In the genomic region with DNA sequence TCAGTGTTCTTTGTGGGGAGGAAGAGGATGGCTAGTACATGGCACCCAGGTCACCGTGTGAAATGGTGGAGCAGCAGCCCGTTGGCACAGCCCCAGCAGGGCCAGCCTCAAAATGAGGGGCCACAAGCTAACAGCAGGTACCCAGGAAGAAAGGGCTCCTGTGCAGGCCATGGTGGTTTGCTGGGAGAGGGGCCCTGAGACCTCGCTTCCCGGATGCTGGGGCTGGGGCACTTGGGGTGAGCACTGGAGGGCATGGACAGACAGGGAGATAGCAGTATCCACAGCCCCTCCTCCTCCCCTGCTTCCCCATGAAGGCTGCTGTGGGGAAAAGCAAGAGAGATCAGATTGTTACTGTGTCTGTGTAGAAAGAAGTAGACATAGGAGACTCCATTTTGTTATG, we compare ENCODE assay signal across 22 cellular contexts. TPM values are rescaled to one million over a fixed set of nuclear protein-coding genes. Genes with fewer than 3 reads are reported as not detected.
"Had no signal": no experiment of that assay in that cellular context is flagged by ENCODE, and none has a peak within 500 bp of the region (broad histone marks: within the 10 kb centered on the region; RNA-seq: fewer than 3 reads in every experiment).

No MANE protein-coding gene starts in this region.

- H3K36me3 Mint-ChIP-seq: T-cell had no signal

- H3K9ac ChIP-seq: parathyroid adenoma had no signal

- H3K27me3 ChIP-seq: gastroesophageal sphincter had no signal

- H3K9me3 ChIP-seq: gastroesophageal sphincter, stomach, thoracic aorta had no signal

- H3K79me2 ChIP-seq: parathyroid adenoma had no signal

- H3K27ac Mint-ChIP-seq: activated naive CD4-positive, alpha-beta T cell treated with anti-CD3 and anti-CD28 coated beads for 36 hours; activated naive CD8-positive, alpha-beta T cell treated with anti-CD3 and anti-CD28 coated beads, Interleukin-2, amount 50 U/mL, for 24 hours; activated T-helper 2 cell treated with anti-CD3 and anti-CD28 coated beads, Interferon-gamma antibody, Interleukin-2, Interleukin-4, amounts not matched to agents 10 μg/mL and 5 μg/mL and 100 μg/mL, durations not matched to agents 14 hours and 24 hours and 36 hours; T-cell had no signal

- H3K27ac ChIP-seq: gastroesophageal sphincter, parathyroid adenoma, stomach, thoracic aorta had no signal

- H3K4me1 Mint-ChIP-seq: activated naive CD8-positive, alpha-beta T cell treated with anti-CD3 and anti-CD28 coated beads, Interleukin-2, amount 50 U/mL, for 24 hours; T-cell had no signal

- H3K4me3 Mint-ChIP-seq: activated naive CD4-positive, alpha-beta T cell treated with anti-CD3 and anti-CD28 coated beads for 36 hours; activated naive CD8-positive, alpha-beta T cell treated with anti-CD3 and anti-CD28 coated beads, Interleukin-2, amount 50 U/mL, for 24 hours; neural crest cell; T-cell had no signal

- H3K9me3 Mint-ChIP-seq: activated naive CD4-positive, alpha-beta T cell treated with anti-CD3 and anti-CD28 coated beads for 36 hours had no signal

- DNase-seq: activated CD4-positive, alpha-beta T cell treated with anti-CD3 and anti-CD28 coated beads for 1 hour; activated CD4-positive, alpha-beta T cell treated with anti-CD3 and anti-CD28 coated beads, Interleukin-2, amount 50 U/mL, for 4 hours; activated naive CD4-positive, alpha-beta T cell treated with anti-CD3 and anti-CD28 coated beads for 36 hours; activated naive CD8-positive, alpha-beta T cell treated with anti-CD3 and anti-CD28 coated beads, Interleukin-2, amount 50 U/mL, for 24 hours; activated T-cell treated with anti-CD3 and anti-CD28 coated beads for 4 hours; aorta; dermis blood vessel endothelial cell; midbrain; stimulated activated CD4-positive, alpha-beta T cell treated with anti-CD3 and anti-CD28 coated beads, Interleukin-1b, Interleukin-23, amount 100 ng/mL, for 48 hours; stomach; T-cell; T-helper 9 cell had no signal

- ATAC-seq: activated naive CD8-positive, alpha-beta T cell treated with anti-CD3 and anti-CD28 coated beads, Interleukin-2, amount 50 U/mL, for 24 hours; gastroesophageal sphincter; T-cell had no signal

- H3K4me1 ChIP-seq: parathyroid adenoma, stomach had no signal

- H3K36me3 ChIP-seq: gastroesophageal sphincter, stomach, thoracic aorta had no signal

- H3K4me3 ChIP-seq: gastroesophageal sphincter, stomach, thoracic aorta had no signal

RNA-seq across cellular contexts. Expression of gene TEX44, which starts 16.2 kb away (rescaled TPM):
- total RNA-seq: activated naive CD4-positive, alpha-beta T cell treated with anti-CD3 and anti-CD28 coated beads for 36 hours; activated T-helper 2 cell treated with anti-CD3 and anti-CD28 coated beads, Interferon-gamma antibody, Interleukin-2, Interleukin-4, amounts not matched to agents 10 μg/mL and 5 μg/mL and 100 μg/mL, durations not matched to agents 14 hours and 24 hours and 36 hours; aorta; dermis blood vessel endothelial cell; epithelial cell of proximal tubule; gastroesophageal sphincter; lower leg skin; myocyte; neural crest cell; renal cortical epithelial cell; stomach; T-cell; thoracic aorta; urinary bladder had no signal
- polyA plus RNA-seq: aorta, stomach, urinary bladder had no signal

RNA-seq across cellular contexts. Expression of gene NMUR1, which starts 46.2 kb away (rescaled TPM):
- total RNA-seq: activated naive CD4-positive, alpha-beta T cell treated with anti-CD3 and anti-CD28 coated beads for 36 hours; epithelial cell of proximal tubule; myocyte; neural crest cell had no signal
